ENCODE assay signal across 8 cellular contexts in genomic region chr11:61828379-61828628, GRCh38. TPM values are rescaled to one million over a fixed set of nuclear protein-coding genes. Genes with fewer than 3 reads are reported as not detected.
A peak's percentile ranks its signal among the peaks of the same experiment; 100 is the strongest.
DNase-seq lines count a peak whose midpoint lies in the region; ATAC-seq and TF ChIP-seq lines count a peak whose summit lies in the region.

No MANE protein-coding gene starts in this region.

- no peaks in the 10 kb centered on the region for H3K9me3 Mint-ChIP-seq in stimulated activated naive B cell treated with anti-CD40 and anti-IgM and Interleukin-4, amounts not matched to agents 10 μg/mL and 1 μg/mL and 100 μg/mL, for 72 hours

- H3K4me1 ChIP-seq in hepatocyte (ENCODE audit: insufficient read depth) = peaks cover 26% of the 10 kb centered on the region

- peak; percentile 2 for ATAC-seq in GM21825 (IDR thresholded peaks at IDR 0.05; ENCODE audit: unreplicated experiment)
- ATAC-seq in stimulated activated naive B cell treated with anti-CD40 and anti-IgM and Interleukin-4, amounts not matched to agents 10 μg/mL and 1 μg/mL and 100 μg/mL, for 72 hours (replicated peaks) = peak in 1 of 2 donors; percentile 1
- no peak for ATAC-seq in GM18511 (IDR thresholded peaks at IDR 0.05; ENCODE audit: unreplicated experiment)
- ATAC-seq in esophagus mucosa = no peak
- ATAC-seq in GM21381 (IDR thresholded peaks at IDR 0.05; ENCODE audit: unreplicated experiment) = no peak

- H3K9me2 ChIP-seq in hepatocyte (replicated peaks; ENCODE audit: insufficient read depth) = no peaks in the 10 kb centered on the region

- peak overlapping the region; percentile 60 for H2AFZ ChIP-seq in hepatocyte

- peak overlapping the region; percentile 86 to 98 for H3K4me3 Mint-ChIP-seq in stimulated activated naive B cell treated with anti-CD40 and anti-IgM and Interleukin-4, amounts not matched to agents 10 μg/mL and 1 μg/mL and 100 μg/mL, for 72 hours

- H4K20me1 ChIP-seq in hepatocyte (ENCODE audit: insufficient read depth, poor library complexity, severe bottlenecking) = peaks cover 29% of the 10 kb centered on the region

- no peaks in the 10 kb centered on the region for H3K27me3 Mint-ChIP-seq in stimulated activated naive B cell treated with anti-CD40 and anti-IgM and Interleukin-4, amounts not matched to agents 10 μg/mL and 1 μg/mL and 100 μg/mL, for 72 hours

- H3K4me3 ChIP-seq in WERI-Rb-1 (ENCODE audit: low read depth, low read length) (peak overlapping the region; percentile 70), hepatocyte (peak overlapping the region; percentile 95)

- peaks cover 38 to 64% of the 10 kb centered on the region in 2 donors for H3K4me1 Mint-ChIP-seq in stimulated activated naive B cell treated with anti-CD40 and anti-IgM and Interleukin-4, amounts not matched to agents 10 μg/mL and 1 μg/mL and 100 μg/mL, for 72 hours

- TF ChIP-seq CTCF in WERI-Rb-1 (IDR thresholded peaks at IDR 0.05; ENCODE audit: low read depth, low read length) = no peak
- TF ChIP-seq CTCF in hepatocyte (IDR thresholded peaks at IDR 0.05; ENCODE audit: poor library complexity) = no peak

- H3K27me3 ChIP-seq in WERI-Rb-1 (ENCODE audit: insufficient read depth, low read depth, severe bottlenecking) = no peaks in the 10 kb centered on the region
- H3K27me3 ChIP-seq in hepatocyte = no peaks in the 10 kb centered on the region

- H3K36me3 ChIP-seq in WERI-Rb-1 (peaks cover 39% of the 10 kb centered on the region), hepatocyte (replicated peaks; ENCODE audit: insufficient read depth, low read depth) (no peaks in the 10 kb centered on the region)

- H3K9me3 ChIP-seq in WERI-Rb-1 (ENCODE audit: severe bottlenecking) (no peaks in the 10 kb centered on the region), hepatocyte (ENCODE audit: low read depth) (no peaks in the 10 kb centered on the region)

- H3K27ac ChIP-seq in WERI-Rb-1 = peak overlapping the region; percentile 96
- H3K27ac ChIP-seq in hepatocyte = peak overlapping the region; percentile 98

- H3K27ac Mint-ChIP-seq in stimulated activated naive B cell treated with anti-CD40 and anti-IgM and Interleukin-4, amounts not matched to agents 10 μg/mL and 1 μg/mL and 100 μg/mL, for 72 hours = peak overlapping the region; percentile 98

- DNase-seq in WERI-Rb-1 (no peak), hepatocyte (ENCODE audit: low spot score) (no peak), NCI-H510A (lab: John Stamatoyannopoulos, UW) (no peak)
- DNase-seq in stimulated activated naive B cell treated with anti-CD40 and anti-IgM and Interleukin-4, amounts not matched to agents 10 μg/mL and 1 μg/mL and 100 μg/mL, for 72 hours = no peak

- H3K36me3 Mint-ChIP-seq in stimulated activated naive B cell treated with anti-CD40 and anti-IgM and Interleukin-4, amounts not matched to agents 10 μg/mL and 1 μg/mL and 100 μg/mL, for 72 hours = peaks cover 39 to 51% of the 10 kb centered on the region in 2 donors

- H3K4me2 ChIP-seq in hepatocyte = peak overlapping the region; percentile 93

- 0% methylated on average over 9 of the region's 16 CpGs for WGBS in hepatocyte (ENCODE audit: low lambda C conversion rate, missing lambda C conversion rate)

- peaks cover 50% of the 10 kb centered on the region for H3K79me2 ChIP-seq in hepatocyte

RNA-seq across cellular contexts. Expression of gene FADS2, which starts 0.2 kb away (rescaled TPM):
- total RNA-seq in hepatocyte = 256 and 317 TPM in 2 replicates
- 277 and 356 TPM in 2 replicates for polyA plus RNA-seq in hepatocyte
- total RNA-seq in esophagus mucosa = 43.3 TPM

RNA-seq across cellular contexts. Expression of gene FADS1, which starts 11.5 kb away (rescaled TPM):
- total RNA-seq in hepatocyte (151 and 159 TPM in 2 replicates), esophagus mucosa (7.5 TPM)
- polyA plus RNA-seq in hepatocyte = 218 and 230 TPM in 2 replicates

RNA-seq across cellular contexts. Expression of gene FEN1, which starts 35.6 kb away (rescaled TPM):
- total RNA-seq in hepatocyte = 14.2 and 15.4 TPM in 2 replicates
- 13.6 and 21.0 TPM in 2 replicates for polyA plus RNA-seq in hepatocyte
- 18.7 TPM for total RNA-seq in esophagus mucosa

RNA-seq across cellular contexts. Expression of gene TMEM258, which starts 35.9 kb away (rescaled TPM):
- total RNA-seq in hepatocyte (64.7 and 90.9 TPM in 2 replicates), esophagus mucosa (90.9 TPM)
- polyA plus RNA-seq in hepatocyte = 253 and 255 TPM in 2 replicates

Comparison
In these comparisons a context has a peak if more than half of its experiments do, and no peak if none do; other contexts are left out.
1. RNA of gene FADS1, which starts 11.5 kb away (total RNA-seq): 151 to 159 TPM in hepatocyte; 7.5 TPM in esophagus mucosa (single experiment); every median in the first group is over 10 times any median in the second.